ENCODE assay signal across 12 cellular contexts in genomic region chr4:42787071-42787463, GRCh38.
"Had no signal": no experiment of that assay in that cellular context is flagged by ENCODE, and none has a peak within 500 bp of the region (broad histone marks: within the 10 kb centered on the region; RNA-seq: fewer than 3 reads in every experiment).

No MANE protein-coding gene starts in this region.

- H3K27ac ChIP-seq: KMS-11, SJSA1, SK-N-MC had no signal

- H3K4me1 ChIP-seq: SJSA1 had no signal

- H3K27me3 ChIP-seq: SJSA1 had no signal

- DNase-seq: Kasumi-1, MM.1S, NCI-H2227 treated with DMSO at 0.1 percent for 48 hours, NCI-H526 treated with DMSO at 0.1 percent for 48 hours, NCI-H748 treated with DMSO at 0.1 percent for 48 hours, Right ventricle myocardium superior, RPMI8226, SIG-M5 had no signal

- H3K9me3 ChIP-seq: SJSA1 had no signal

- H3K4me3 ChIP-seq: K562, SJSA1, SK-N-MC had no signal

- ATAC-seq: K562 had no signal

- H3K36me3 ChIP-seq: SJSA1 had no signal
